In the genomic region with DNA sequence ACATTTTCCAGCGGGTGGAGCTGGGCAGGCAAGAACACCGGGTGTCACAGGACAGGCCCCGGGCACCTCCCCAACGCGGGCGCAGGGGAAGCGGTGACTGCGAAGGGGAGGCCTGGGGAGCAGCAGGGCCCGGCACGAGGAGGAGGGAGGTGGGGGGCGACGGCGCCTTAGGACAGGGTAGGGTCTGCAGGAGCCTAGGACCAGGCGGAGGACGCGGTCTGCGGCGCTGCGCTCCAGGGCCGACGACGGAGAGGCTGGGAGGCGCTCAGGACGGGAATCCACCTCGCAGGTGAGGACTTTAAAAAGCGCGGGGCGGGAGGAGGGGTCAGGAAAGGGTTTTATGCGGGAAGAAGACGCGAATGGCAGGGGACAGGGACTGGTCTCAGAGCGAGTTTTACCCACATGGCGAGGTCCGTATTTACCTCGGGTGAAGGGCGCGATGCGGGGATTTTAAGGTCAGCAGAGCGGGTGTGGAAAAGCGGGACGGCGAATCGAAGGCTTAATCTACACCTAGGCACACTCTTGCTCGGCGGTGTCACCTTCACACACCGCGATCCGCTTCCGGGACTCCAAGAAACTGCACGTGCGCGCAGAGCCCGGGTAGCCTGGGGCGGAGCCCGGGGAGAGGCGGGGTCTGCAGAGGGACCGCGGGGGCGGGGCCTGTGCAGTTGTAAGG, we compare ENCODE assay signal across 9 cellular contexts.
DNase-seq lines count a peak whose midpoint lies in the region; ATAC-seq and TF ChIP-seq lines count a peak whose summit lies in the region.
"Had no signal": no experiment of that assay in that cellular context is flagged by ENCODE, and none has a peak within 500 bp of the region (broad histone marks: within the 10 kb centered on the region; RNA-seq: fewer than 3 reads in every experiment).

No MANE protein-coding gene starts in this region.

- POLR2A ChIA-PET in AG04449 (lab: Yijun Ruan, JAX): no interaction called here

- CTCF ChIA-PET in AG04449 (lab: Yijun Ruan, JAX): no interaction called here

- DNase-seq in AG04449 (ENCODE audit: low read depth, low spot score) (no peak), HPDE6-E6E7 (ENCODE audit: extremely low spot score) (peak; percentile 60), cerebellar cortex (ENCODE audit: low spot score) (peak; percentile 50), left kidney (ENCODE audit: low read depth, low spot score) (peak; percentile 93), HuH-7 (ENCODE audit: low spot score) (no peak)
- DNase-seq in activated CD8-positive, alpha-beta memory T cell treated with anti-CD3 and anti-CD28 coated beads, Interleukin-2, amount 50 U/mL, for 4 hours: no peak
- DNase-seq: KG1 had no signal

- TF ChIP-seq CTCF in AG04449 (IDR thresholded peaks at IDR 0.05; ENCODE audit: insufficient read depth, low read length, missing control alignments): no peak

- ATAC-seq in GM18498 (IDR thresholded peaks at IDR 0.05; ENCODE audit: unreplicated experiment) (no peak), HG02763 (IDR thresholded peaks at IDR 0.05; ENCODE audit: unreplicated experiment) (no peak)

- peak overlapping the region; percentile 41 for H3K4me3 ChIP-seq in AG04449 (ENCODE audit: low read depth, low read length)

Comparison
In these comparisons a context has a peak if more than half of its experiments do, and no peak if none do; other contexts are left out.
1. DNase-seq: peak in HPDE6-E6E7 (single experiment), cerebellar cortex (single experiment) and left kidney (single experiment); none in AG04449 (single experiment), activated CD8-positive, alpha-beta memory T cell treated with anti-CD3 and anti-CD28 coated beads, Interleukin-2, amount 50 U/mL, for 4 hours (single experiment) and HuH-7 (single experiment).